In the genomic region with DNA sequence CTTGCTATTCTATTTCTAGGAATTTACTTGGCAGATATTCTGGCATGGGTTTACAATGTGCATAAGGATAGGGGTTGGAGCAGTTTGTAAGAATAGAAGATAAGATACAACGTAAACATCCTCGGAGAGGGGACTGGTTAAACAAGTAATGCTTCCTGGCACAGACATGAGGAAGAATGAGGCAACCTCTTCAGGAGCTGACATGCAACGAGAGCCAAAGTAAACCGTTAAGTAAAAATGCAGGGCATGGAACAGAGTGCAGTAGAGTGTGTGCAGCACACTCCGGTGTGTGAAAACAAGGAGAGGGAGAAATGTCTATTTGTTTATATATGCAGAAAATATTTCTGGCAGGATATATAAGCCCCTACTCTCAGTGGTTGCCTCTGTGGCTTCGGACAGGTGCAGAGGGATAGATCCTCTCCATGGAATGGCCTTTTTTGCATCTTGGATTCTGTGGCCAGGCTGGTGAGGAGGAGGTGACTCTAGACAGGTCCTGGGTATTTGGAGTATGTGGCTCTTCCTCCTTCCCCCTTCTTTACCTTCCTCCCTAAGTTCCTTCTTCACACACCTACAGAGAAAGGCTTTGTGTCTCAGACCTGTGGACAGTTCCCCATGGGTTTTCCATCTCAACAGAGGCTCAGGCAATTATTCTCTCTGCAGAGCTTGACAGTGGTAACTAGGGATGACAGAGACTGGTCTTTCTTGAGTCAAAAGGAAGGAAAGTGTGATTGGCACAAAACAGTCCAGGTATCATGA, we compare ENCODE assay signal across 13 cellular contexts. TPM values are rescaled to one million over a fixed set of nuclear protein-coding genes. Genes with fewer than 3 reads are reported as not detected.
DNase-seq lines count a peak whose midpoint lies in the region; ATAC-seq, FAIRE-seq and TF ChIP-seq lines count a peak whose summit lies in the region.
"Had no signal": no experiment of that assay in that cellular context is flagged by ENCODE, and none has a peak within 500 bp of the region (broad histone marks: within the 10 kb centered on the region; RNA-seq: fewer than 3 reads in every experiment).

No MANE protein-coding gene starts in this region.

- H3K4me1 Mint-ChIP-seq in T-helper 17 cell (peaks cover 31% of the 10 kb centered on the region), nephron progenitor cell (peaks cover 68% of the 10 kb centered on the region)

- POLR2A ChIA-PET in HEK293 (lab: Yijun Ruan, JAX), result no interaction called here

- TF ChIP-seq CTCF in HEK293 (tag by site-specific recombination; IDR thresholded peaks at IDR 0.05) (no peak), fibroblast of pulmonary artery (IDR thresholded peaks at IDR 0.05; ENCODE audit: low read length, missing control alignments) (no peak), pancreas (IDR thresholded peaks at IDR 0.05) (no peak), nephron progenitor cell (IDR thresholded peaks at IDR 0.05) (no peak)

- no peaks in the 10 kb centered on the region for H3K27me3 ChIP-seq in pancreas
- H3K27me3 ChIP-seq: Peyer's patch had no signal

- H3K27ac Mint-ChIP-seq in T-helper 17 cell (peak overlapping the region; percentile 99), nephron progenitor cell (no peak overlapping the region)

- H3K36me3 ChIP-seq in HEK293 (ENCODE audit: control insufficient read depth in 2 of 2, insufficient read depth in 1 of 2, low read length in 2 of 2) (peaks cover 0 to 57% of the 10 kb centered on the region in 2 experiments; a peak in 1 of 3 replicates), pancreas (no peaks in the 10 kb centered on the region)
- H3K36me3 ChIP-seq: Peyer's patch had no signal

- intact Hi-C loops in pancreas (cut with DNase I), result no loop called here

- no peaks in the 10 kb centered on the region for H3K9me3 Mint-ChIP-seq in nephron progenitor cell

- DNase-seq in T-helper 17 cell (no peak), fibroblast of pulmonary artery (ENCODE audit: low read depth) (peak; percentile 93), pancreas (peak in 2 of 6 donors; percentile 27 to 39), nephron progenitor cell (no peak), mesenteric fat pad (ENCODE audit: low spot score) (no peak)
- no peak for DNase-seq in activated CD4-positive, alpha-beta T cell treated with anti-CD3 and anti-CD28 coated beads, Interleukin-2, amount 50 U/mL, for 48 hours
- DNase-seq: activated gamma-delta T cell treated with Interleukin-2 at 50 U/mL for 16 hours; effector CD8-positive, alpha-beta T cell; Peyer's patch had no signal

- H3K4me3 ChIP-seq in HEK293 (ENCODE audit: low read depth, low read length) (no peak overlapping the region), fibroblast of pulmonary artery (replicated peaks; ENCODE audit: low read depth, low read length) (no peak overlapping the region), pancreas (no peak overlapping the region)
- H3K4me3 ChIP-seq: Peyer's patch had no signal

- WGBS in pancreas, 2 donors, result 9 to 12% methylated on average over 6 of the region's 6 CpGs

- H3K27me3 Mint-ChIP-seq in T-helper 17 cell, result no peaks in the 10 kb centered on the region
- no peaks in the 10 kb centered on the region for H3K27me3 Mint-ChIP-seq in nephron progenitor cell (ENCODE audit: low read depth, poor library complexity)

- H3K9me3 ChIP-seq in HEK293 (ENCODE audit: control insufficient read depth, insufficient read depth, low read depth, low read length) (no peaks in the 10 kb centered on the region), T-helper 17 cell (ENCODE audit: control insufficient read depth, low read length, poor library complexity, severe bottlenecking) (no peaks in the 10 kb centered on the region), pancreas (no peaks in the 10 kb centered on the region)
- H3K9me3 ChIP-seq: Peyer's patch had no signal

- ATAC-seq in T-helper 17 cell (no peak), pancreas (peak; percentile 62 to 75 (median 73)), HG02938 (IDR thresholded peaks at IDR 0.05; ENCODE audit: unreplicated experiment) (no peak)

- H3K4me3 Mint-ChIP-seq in T-helper 17 cell, result no peak overlapping the region
- no peak overlapping the region for H3K4me3 Mint-ChIP-seq in nephron progenitor cell

- no peaks in the 10 kb centered on the region for H3K36me3 Mint-ChIP-seq in T-helper 17 cell (ENCODE audit: low read depth)
- peaks cover 4% of the 10 kb centered on the region for H3K36me3 Mint-ChIP-seq in nephron progenitor cell (ENCODE audit: low read depth)

- H3K4me1 ChIP-seq in HEK293 (ENCODE audit: control insufficient read depth, insufficient read depth, low read length), result peaks cover 5% of the 10 kb centered on the region; the same call in 1 of the 2 replicates
- peaks cover 4 to 12% (median 10%) of the 10 kb centered on the region in 3 donors for H3K4me1 ChIP-seq in pancreas

- H3K27ac ChIP-seq in HEK293 (ENCODE audit: extremely low read depth, low read depth, low read length) (no peak overlapping the region), pancreas (peak overlapping the region in 2 of 4 donors; percentile 33 to 41)
- H3K27ac ChIP-seq: Peyer's patch had no signal

- CTCF ChIA-PET in HEK293 (lab: Yijun Ruan, JAX), result interaction anchor here (0.6 to 1.6 kb wide), 4 partner anchors 9 to 751 kb away, joined by 3 to 7 read pairs (median 5); no protein-coding TSS in a partner anchor

- no peak for FAIRE-seq in pancreas (lab: Jason Lieb, UNC)
- FAIRE-seq: G401.6 had no signal

TF ChIP-seq in HEK293, 187 proteins besides CTCF, POLR2A, EP300 and RAD21 (continues in another document):
- TF ChIP-seq ZSCAN16 (tag by site-specific recombination; IDR thresholded peaks at IDR 0.05) (no peak), ZNF155 (tag by site-specific recombination; IDR thresholded peaks at IDR 0.05) (no peak), FEZF1 (tag by site-specific recombination; IDR thresholded peaks at IDR 0.05) (no peak), ZNF600 (tag by site-specific recombination; IDR thresholded peaks at IDR 0.05) (0 out of 2 replicates have a peak, but pooled peaks have one; percentile 40)
- TF ChIP-seq, protein P1, sequence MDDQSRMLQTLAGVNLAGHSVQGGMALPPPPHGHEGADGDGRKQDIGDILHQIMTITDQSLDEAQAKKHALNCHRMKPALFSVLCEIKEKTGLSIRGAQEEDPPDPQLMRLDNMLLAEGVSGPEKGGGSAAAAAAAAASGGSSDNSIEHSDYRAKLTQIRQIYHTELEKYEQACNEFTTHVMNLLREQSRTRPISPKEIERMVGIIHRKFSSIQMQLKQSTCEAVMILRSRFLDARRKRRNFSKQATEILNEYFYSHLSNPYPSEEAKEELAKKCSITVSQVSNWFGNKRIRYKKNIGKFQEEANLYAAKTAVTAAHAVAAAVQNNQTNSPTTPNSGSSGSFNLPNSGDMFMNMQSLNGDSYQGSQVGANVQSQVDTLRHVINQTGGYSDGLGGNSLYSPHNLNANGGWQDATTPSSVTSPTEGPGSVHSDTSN (CRISPR knock-in tag; IDR thresholded peaks at IDR 0.05), result no peak
- TF ChIP-seq, protein P2, sequence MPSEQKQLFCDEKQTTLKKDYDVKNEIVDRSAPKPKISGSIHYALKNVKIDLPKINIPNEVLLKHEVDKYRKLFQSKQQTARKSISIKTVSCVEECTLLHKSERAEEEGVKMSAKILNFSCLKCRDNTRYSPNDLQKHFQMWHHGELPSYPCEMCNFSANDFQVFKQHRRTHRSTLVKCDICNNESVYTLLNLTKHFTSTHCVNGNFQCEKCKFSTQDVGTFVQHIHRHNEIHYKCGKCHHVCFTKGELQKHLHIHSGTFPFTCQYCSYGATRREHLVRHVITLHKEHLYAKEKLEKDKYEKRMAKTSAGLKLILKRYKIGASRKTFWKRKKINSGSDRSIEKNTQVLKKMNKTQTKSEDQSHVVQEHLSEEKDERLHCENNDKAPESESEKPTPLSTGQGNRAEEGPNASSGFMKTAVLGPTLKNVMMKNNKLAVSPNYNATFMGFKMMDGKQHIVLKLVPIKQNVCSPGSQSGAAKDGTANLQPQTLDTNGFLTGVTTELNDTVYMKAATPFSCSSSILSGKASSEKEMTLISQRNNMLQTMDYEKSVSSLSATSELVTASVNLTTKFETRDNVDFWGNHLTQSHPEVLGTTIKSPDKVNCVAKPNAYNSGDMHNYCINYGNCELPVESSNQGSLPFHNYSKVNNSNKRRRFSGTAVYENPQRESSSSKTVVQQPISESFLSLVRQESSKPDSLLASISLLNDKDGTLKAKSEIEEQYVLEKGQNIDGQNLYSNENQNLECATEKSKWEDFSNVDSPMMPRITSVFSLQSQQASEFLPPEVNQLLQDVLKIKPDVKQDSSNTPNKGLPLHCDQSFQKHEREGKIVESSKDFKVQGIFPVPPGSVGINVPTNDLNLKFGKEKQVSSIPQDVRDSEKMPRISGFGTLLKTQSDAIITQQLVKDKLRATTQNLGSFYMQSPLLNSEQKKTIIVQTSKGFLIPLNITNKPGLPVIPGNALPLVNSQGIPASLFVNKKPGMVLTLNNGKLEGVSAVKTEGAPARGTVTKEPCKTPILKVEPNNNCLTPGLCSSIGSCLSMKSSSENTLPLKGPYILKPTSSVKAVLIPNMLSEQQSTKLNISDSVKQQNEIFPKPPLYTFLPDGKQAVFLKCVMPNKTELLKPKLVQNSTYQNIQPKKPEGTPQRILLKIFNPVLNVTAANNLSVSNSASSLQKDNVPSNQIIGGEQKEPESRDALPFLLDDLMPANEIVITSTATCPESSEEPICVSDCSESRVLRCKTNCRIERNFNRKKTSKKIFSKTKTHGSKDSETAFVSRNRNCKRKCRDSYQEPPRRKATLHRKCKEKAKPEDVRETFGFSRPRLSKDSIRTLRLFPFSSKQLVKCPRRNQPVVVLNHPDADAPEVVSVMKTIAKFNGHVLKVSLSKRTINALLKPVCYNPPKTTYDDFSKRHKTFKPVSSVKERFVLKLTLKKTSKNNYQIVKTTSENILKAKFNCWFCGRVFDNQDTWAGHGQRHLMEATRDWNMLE (tag by site-specific recombination; conservative IDR thresholded peaks at IDR 0.05; ENCODE audit: low read depth), result no peak

RNA-seq across cellular contexts. Expression of a gene that starts 2.5 kb away (rescaled TPM):
- 1 to 10 TPM; 1.1 to 2.4 TPM for total RNA-seq in T-helper 17 cell
- total RNA-seq in pancreas, result 1 to 10 TPM; 1.2 to 4.4 (median 2.3) TPM
- 1 to 10 TPM; 3.5 to 7.3 TPM for polyA plus RNA-seq in pancreas
- total RNA-seq in mesenteric fat pad, result 3.2 TPM

RNA-seq across cellular contexts. Expression of a gene that starts 6.0 kb away (rescaled TPM):
- 1 to 10 TPM; 1.1 to 1.4 TPM for total RNA-seq in T-helper 17 cell
- total RNA-seq in pancreas, result under 1 TPM; 0.51 to 0.97 (median 0.73) TPM
- polyA plus RNA-seq in pancreas, result 1 to 10 TPM in 1 of 2 donors, under 1 TPM in 1; 0.91 to 2.1 TPM
- not detected for total RNA-seq in mesenteric fat pad
- total RNA-seq: H4, Peyer's patch had no signal

RNA-seq across cellular contexts. Expression of a gene that starts 32.5 kb away (rescaled TPM):
- total RNA-seq in T-helper 17 cell, result 10 to 100 TPM; 91.8 to 93.2 TPM
- total RNA-seq in pancreas, result 10 to 100 TPM; 17.1 to 35.9 (median 20.5) TPM
- 10 to 100 TPM; 15.5 to 16.5 TPM for polyA plus RNA-seq in pancreas
- 98.1 TPM for total RNA-seq in mesenteric fat pad

Comparison
In these comparisons a context has a peak if more than half of its experiments do, and no peak if none do; other contexts are left out.
1. ATAC-seq: peak in pancreas (4 of 4); none in T-helper 17 cell (single experiment) and HG02938 (single experiment).